In the genomic region with DNA sequence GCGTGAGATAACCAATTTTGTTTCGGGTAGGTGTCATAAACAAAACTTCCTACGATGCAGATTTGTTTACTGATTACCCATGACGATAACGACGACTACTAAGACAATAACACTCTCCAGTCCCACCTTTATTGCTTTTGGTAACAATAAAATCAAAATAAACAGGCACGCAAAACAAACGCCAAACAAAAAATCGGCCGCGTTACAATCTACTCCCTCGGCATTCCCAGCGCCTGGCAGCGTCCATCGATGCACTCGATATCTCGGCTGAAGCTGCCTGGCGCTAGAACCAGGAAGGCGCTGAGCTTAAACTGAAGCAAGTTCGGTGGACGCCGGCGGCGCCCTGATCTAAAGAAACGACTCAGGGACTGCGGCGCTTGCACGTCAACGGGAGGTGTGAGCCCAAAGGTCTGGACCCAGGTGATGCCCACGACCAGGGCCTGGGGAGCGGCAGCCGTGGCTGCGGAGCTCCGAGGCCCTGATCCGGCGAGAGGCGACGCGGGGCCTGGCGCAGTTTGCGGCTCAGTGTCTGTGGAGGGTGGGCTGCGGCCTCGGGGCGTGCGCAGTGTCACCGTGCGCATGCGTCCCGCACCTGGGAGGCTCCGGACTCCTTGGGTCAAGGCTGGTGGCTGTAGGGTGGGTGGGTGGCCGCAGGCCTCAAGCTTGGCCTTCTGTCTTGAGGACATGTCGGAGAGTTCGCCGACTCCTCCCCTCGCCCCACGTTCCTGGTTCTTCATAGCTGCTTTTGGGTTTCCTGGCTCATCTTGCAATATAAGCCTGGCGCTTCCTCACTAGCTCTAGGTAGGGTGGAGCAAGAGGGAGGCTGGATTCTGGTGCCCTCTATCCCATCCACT, we compare ENCODE assay signal across 1 cellular context.
A peak's percentile ranks its signal among the peaks of the same experiment; 100 is the strongest.
TF ChIP-seq lines count a peak whose summit lies in the region.

A gene with protein sequence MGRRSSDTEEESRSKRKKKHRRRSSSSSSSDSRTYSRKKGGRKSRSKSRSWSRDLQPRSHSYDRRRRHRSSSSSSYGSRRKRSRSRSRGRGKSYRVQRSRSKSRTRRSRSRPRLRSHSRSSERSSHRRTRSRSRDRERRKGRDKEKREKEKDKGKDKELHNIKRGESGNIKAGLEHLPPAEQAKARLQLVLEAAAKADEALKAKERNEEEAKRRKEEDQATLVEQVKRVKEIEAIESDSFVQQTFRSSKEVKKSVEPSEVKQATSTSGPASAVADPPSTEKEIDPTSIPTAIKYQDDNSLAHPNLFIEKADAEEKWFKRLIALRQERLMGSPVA (plus strand): TSS at position 286 of the 854 bp plus-strand sequence. CDS start 12,016 bp downstream, outside the sequence.

TF ChIP-seq in HepG2, 621 proteins besides CTCF, POLR2A, EP300 and RAD21 (continued from another document and continues in another):
- TF ChIP-seq, protein P1, sequence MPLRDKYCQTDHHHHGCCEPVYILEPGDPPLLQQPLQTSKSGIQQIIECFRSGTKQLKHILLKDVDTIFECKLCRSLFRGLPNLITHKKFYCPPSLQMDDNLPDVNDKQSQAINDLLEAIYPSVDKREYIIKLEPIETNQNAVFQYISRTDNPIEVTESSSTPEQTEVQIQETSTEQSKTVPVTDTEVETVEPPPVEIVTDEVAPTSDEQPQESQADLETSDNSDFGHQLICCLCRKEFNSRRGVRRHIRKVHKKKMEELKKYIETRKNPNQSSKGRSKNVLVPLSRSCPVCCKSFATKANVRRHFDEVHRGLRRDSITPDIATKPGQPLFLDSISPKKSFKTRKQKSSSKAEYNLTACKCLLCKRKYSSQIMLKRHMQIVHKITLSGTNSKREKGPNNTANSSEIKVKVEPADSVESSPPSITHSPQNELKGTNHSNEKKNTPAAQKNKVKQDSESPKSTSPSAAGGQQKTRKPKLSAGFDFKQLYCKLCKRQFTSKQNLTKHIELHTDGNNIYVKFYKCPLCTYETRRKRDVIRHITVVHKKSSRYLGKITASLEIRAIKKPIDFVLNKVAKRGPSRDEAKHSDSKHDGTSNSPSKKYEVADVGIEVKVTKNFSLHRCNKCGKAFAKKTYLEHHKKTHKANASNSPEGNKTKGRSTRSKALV (CRISPR knock-in tag; IDR thresholded peaks at IDR 0.05), result peak; percentile 69
- TF ChIP-seq, protein P2, sequence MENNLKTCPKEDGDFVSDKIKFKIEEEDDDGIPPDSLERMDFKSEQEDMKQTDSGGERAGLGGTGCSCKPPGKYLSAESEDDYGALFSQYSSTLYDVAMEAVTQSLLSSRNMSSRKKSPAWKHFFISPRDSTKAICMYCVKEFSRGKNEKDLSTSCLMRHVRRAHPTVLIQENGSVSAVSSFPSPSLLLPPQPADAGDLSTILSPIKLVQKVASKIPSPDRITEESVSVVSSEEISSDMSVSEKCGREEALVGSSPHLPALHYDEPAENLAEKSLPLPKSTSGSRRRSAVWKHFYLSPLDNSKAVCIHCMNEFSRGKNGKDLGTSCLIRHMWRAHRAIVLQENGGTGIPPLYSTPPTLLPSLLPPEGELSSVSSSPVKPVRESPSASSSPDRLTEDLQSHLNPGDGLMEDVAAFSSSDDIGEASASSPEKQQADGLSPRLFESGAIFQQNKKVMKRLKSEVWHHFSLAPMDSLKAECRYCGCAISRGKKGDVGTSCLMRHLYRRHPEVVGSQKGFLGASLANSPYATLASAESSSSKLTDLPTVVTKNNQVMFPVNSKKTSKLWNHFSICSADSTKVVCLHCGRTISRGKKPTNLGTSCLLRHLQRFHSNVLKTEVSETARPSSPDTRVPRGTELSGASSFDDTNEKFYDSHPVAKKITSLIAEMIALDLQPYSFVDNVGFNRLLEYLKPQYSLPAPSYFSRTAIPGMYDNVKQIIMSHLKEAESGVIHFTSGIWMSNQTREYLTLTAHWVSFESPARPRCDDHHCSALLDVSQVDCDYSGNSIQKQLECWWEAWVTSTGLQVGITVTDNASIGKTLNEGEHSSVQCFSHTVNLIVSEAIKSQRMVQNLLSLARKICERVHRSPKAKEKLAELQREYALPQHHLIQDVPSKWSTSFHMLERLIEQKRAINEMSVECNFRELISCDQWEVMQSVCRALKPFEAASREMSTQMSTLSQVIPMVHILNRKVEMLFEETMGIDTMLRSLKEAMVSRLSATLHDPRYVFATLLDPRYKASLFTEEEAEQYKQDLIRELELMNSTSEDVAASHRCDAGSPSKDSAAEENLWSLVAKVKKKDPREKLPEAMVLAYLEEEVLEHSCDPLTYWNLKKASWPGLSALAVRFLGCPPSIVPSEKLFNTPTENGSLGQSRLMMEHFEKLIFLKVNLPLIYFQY (CRISPR knock-in tag; IDR thresholded peaks at IDR 0.05; ENCODE audit: borderline replicate concordance), result peak; percentile 82
- TF ChIP-seq, protein P3, sequence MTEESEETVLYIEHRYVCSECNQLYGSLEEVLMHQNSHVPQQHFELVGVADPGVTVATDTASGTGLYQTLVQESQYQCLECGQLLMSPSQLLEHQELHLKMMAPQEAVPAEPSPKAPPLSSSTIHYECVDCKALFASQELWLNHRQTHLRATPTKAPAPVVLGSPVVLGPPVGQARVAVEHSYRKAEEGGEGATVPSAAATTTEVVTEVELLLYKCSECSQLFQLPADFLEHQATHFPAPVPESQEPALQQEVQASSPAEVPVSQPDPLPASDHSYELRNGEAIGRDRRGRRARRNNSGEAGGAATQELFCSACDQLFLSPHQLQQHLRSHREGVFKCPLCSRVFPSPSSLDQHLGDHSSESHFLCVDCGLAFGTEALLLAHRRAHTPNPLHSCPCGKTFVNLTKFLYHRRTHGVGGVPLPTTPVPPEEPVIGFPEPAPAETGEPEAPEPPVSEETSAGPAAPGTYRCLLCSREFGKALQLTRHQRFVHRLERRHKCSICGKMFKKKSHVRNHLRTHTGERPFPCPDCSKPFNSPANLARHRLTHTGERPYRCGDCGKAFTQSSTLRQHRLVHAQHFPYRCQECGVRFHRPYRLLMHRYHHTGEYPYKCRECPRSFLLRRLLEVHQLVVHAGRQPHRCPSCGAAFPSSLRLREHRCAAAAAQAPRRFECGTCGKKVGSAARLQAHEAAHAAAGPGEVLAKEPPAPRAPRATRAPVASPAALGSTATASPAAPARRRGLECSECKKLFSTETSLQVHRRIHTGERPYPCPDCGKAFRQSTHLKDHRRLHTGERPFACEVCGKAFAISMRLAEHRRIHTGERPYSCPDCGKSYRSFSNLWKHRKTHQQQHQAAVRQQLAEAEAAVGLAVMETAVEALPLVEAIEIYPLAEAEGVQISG (CRISPR knock-in tag; IDR thresholded peaks at IDR 0.05), result peak; percentile 98
- TF ChIP-seq RFXAP (CRISPR knock-in tag; IDR thresholded peaks at IDR 0.05; ENCODE audit: borderline replicate concordance) (peak; percentile 75), SP2 (CRISPR knock-in tag; IDR thresholded peaks at IDR 0.05) (no peak), RCOR2 (CRISPR knock-in tag; IDR thresholded peaks at IDR 0.05) (peak; percentile 56), RFX3 (CRISPR knock-in tag; IDR thresholded peaks at IDR 0.05) (no peak), HMG20B (CRISPR knock-in tag; conservative IDR thresholded peaks at IDR 0.05) (no peak), ZSCAN12 (CRISPR knock-in tag; IDR thresholded peaks at IDR 0.05) (peak; percentile 52), TCF7L2 (IDR thresholded peaks at IDR 0.05; ENCODE audit: low read depth, low read length) (no peak), ZNF30 (CRISPR knock-in tag; IDR thresholded peaks at IDR 0.05) (peak; percentile 65; the same call in 1 of the 2 replicates)
- TF ChIP-seq, protein P4, sequence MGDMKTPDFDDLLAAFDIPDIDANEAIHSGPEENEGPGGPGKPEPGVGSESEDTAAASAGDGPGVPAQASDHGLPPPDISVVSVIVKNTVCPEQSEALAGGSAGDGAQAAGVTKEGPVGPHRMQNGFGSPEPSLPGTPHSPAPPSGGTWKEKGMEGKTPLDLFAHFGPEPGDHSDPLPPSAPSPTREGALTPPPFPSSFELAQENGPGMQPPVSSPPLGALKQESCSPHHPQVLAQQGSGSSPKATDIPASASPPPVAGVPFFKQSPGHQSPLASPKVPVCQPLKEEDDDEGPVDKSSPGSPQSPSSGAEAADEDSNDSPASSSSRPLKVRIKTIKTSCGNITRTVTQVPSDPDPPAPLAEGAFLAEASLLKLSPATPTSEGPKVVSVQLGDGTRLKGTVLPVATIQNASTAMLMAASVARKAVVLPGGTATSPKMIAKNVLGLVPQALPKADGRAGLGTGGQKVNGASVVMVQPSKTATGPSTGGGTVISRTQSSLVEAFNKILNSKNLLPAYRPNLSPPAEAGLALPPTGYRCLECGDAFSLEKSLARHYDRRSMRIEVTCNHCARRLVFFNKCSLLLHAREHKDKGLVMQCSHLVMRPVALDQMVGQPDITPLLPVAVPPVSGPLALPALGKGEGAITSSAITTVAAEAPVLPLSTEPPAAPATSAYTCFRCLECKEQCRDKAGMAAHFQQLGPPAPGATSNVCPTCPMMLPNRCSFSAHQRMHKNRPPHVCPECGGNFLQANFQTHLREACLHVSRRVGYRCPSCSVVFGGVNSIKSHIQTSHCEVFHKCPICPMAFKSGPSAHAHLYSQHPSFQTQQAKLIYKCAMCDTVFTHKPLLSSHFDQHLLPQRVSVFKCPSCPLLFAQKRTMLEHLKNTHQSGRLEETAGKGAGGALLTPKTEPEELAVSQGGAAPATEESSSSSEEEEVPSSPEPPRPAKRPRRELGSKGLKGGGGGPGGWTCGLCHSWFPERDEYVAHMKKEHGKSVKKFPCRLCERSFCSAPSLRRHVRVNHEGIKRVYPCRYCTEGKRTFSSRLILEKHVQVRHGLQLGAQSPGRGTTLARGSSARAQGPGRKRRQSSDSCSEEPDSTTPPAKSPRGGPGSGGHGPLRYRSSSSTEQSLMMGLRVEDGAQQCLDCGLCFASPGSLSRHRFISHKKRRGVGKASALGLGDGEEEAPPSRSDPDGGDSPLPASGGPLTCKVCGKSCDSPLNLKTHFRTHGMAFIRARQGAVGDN (CRISPR knock-in tag; IDR thresholded peaks at IDR 0.05), result peak; percentile 96
- TF ChIP-seq, protein P5, sequence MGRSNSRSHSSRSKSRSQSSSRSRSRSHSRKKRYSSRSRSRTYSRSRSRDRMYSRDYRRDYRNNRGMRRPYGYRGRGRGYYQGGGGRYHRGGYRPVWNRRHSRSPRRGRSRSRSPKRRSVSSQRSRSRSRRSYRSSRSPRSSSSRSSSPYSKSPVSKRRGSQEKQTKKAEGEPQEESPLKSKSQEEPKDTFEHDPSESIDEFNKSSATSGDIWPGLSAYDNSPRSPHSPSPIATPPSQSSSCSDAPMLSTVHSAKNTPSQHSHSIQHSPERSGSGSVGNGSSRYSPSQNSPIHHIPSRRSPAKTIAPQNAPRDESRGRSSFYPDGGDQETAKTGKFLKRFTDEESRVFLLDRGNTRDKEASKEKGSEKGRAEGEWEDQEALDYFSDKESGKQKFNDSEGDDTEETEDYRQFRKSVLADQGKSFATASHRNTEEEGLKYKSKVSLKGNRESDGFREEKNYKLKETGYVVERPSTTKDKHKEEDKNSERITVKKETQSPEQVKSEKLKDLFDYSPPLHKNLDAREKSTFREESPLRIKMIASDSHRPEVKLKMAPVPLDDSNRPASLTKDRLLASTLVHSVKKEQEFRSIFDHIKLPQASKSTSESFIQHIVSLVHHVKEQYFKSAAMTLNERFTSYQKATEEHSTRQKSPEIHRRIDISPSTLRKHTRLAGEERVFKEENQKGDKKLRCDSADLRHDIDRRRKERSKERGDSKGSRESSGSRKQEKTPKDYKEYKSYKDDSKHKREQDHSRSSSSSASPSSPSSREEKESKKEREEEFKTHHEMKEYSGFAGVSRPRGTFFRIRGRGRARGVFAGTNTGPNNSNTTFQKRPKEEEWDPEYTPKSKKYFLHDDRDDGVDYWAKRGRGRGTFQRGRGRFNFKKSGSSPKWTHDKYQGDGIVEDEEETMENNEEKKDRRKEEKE (IDR thresholded peaks at IDR 0.05), result no peak
- TF ChIP-seq, protein P6, sequence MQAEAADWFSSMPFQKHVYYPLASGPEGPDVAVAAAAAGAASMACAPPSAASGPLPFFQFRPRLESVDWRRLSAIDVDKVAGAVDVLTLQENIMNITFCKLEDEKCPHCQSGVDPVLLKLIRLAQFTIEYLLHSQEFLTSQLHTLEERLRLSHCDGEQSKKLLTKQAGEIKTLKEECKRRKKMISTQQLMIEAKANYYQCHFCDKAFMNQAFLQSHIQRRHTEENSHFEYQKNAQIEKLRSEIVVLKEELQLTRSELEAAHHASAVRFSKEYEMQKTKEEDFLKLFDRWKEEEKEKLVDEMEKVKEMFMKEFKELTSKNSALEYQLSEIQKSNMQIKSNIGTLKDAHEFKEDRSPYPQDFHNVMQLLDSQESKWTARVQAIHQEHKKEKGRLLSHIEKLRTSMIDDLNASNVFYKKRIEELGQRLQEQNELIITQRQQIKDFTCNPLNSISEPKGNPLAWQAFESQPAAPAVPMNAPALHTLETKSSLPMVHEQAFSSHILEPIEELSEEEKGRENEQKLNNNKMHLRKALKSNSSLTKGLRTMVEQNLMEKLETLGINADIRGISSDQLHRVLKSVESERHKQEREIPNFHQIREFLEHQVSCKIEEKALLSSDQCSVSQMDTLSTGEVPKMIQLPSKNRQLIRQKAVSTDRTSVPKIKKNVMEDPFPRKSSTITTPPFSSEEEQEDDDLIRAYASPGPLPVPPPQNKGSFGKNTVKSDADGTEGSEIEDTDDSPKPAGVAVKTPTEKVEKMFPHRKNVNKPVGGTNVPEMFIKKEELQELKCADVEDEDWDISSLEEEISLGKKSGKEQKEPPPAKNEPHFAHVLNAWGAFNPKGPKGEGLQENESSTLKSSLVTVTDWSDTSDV (CRISPR knock-in tag; IDR thresholded peaks at IDR 0.05), result 0 out of 2 replicates have a peak, but pooled peaks have one; percentile 76
- TF ChIP-seq, protein P7, sequence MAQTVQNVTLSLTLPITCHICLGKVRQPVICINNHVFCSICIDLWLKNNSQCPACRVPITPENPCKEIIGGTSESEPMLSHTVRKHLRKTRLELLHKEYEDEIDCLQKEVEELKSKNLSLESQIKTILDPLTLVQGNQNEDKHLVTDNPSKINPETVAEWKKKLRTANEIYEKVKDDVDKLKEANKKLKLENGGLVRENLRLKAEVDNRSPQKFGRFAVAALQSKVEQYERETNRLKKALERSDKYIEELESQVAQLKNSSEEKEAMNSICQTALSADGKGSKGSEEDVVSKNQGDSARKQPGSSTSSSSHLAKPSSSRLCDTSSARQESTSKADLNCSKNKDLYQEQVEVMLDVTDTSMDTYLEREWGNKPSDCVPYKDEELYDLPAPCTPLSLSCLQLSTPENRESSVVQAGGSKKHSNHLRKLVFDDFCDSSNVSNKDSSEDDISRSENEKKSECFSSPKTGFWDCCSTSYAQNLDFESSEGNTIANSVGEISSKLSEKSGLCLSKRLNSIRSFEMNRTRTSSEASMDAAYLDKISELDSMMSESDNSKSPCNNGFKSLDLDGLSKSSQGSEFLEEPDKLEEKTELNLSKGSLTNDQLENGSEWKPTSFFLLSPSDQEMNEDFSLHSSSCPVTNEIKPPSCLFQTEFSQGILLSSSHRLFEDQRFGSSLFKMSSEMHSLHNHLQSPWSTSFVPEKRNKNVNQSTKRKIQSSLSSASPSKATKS (CRISPR knock-in tag; IDR thresholded peaks at IDR 0.05), result no peak
- TF ChIP-seq, protein P8, sequence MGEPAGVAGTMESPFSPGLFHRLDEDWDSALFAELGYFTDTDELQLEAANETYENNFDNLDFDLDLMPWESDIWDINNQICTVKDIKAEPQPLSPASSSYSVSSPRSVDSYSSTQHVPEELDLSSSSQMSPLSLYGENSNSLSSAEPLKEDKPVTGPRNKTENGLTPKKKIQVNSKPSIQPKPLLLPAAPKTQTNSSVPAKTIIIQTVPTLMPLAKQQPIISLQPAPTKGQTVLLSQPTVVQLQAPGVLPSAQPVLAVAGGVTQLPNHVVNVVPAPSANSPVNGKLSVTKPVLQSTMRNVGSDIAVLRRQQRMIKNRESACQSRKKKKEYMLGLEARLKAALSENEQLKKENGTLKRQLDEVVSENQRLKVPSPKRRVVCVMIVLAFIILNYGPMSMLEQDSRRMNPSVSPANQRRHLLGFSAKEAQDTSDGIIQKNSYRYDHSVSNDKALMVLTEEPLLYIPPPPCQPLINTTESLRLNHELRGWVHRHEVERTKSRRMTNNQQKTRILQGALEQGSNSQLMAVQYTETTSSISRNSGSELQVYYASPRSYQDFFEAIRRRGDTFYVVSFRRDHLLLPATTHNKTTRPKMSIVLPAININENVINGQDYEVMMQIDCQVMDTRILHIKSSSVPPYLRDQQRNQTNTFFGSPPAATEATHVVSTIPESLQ (CRISPR knock-in tag; conservative IDR thresholded peaks at IDR 0.05), result no peak; the same call in 1 of the 2 replicates
